ENCODE assay signal across 33 cellular contexts in the genomic region with DNA sequence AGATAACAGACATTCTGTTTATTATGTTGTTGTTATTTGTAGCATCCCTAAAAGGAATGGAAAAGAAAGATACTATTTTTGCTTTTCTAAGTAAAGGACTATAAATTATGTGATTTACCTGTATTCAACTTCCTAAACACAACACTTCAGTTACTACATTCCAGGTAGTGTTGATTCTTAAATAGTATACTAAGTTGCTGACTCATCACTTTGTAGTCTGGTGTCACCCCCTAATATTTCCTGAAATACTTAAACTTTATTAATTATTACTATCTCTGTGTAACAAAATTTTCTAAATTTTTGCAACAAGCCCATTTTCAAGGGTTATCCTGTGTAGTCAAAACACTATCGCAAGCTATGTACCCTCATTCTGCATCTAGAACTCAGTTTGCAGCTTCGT. TPM values are rescaled to one million over a fixed set of nuclear protein-coding genes. Genes with fewer than 3 reads are reported as not detected.
"Had no signal": no experiment of that assay in that cellular context is flagged by ENCODE, and none has a peak within 500 bp of the region (broad histone marks: within the 10 kb centered on the region; RNA-seq: fewer than 3 reads in every experiment).

No MANE protein-coding gene starts in this region.

- H3K27ac ChIP-seq: neural progenitor cell, ovary, parathyroid adenoma, psoas muscle, skin epidermis, spleen, suprapubic skin, testis, transverse colon, upper lobe of right lung, uterus had no signal

- H3K36me3 ChIP-seq: neural progenitor cell, ovary, spleen, suprapubic skin, tibial artery, transverse colon, upper lobe of right lung, uterus had no signal

- H3K9ac ChIP-seq: neural progenitor cell, parathyroid adenoma had no signal

- H3K27me3 ChIP-seq: neural progenitor cell, ovary, spleen, suprapubic skin, testis, tibial artery, transverse colon, upper lobe of right lung, uterus had no signal

- ATAC-seq: natural killer cell; psoas muscle; right cardiac atrium; sciatic nerve; stimulated activated memory B cell treated with anti-CD40 and anti-IgM and Interleukin-4, amounts not matched to agents 10 μg/mL and 1 μg/mL and 100 μg/mL, for 72 hours; stimulated activated naive CD8-positive, alpha-beta T cell treated with anti-CD3 and anti-CD28 coated beads, Interleukin-15, amount 100 ng/mL, for 72 hours; stimulated activated naive CD8-positive, alpha-beta T cell treated with anti-CD3 and anti-CD28 coated beads, Interleukin-15, Interleukin-2, amounts not matched to agents 100 U/mL and 50 U/mL, for 24 hours; upper lobe of right lung had no signal

- H3K79me2 ChIP-seq: parathyroid adenoma had no signal

- H3K4me1 ChIP-seq: neural progenitor cell, parathyroid adenoma, psoas muscle, testis, uterus had no signal

- H3K4me3 ChIP-seq: neural progenitor cell, ovary, psoas muscle, skin epidermis, smooth muscle cell, spleen, suprapubic skin, testis, tibial artery, transverse colon, upper lobe of right lung, uterus had no signal

- H3K4me2 ChIP-seq: neural progenitor cell, smooth muscle cell had no signal

- H3K9me3 ChIP-seq: ovary, psoas muscle, spleen, suprapubic skin, testis, tibial artery, transverse colon, upper lobe of right lung, uterus had no signal

- DNase-seq: natural killer cell; occipital lobe; ovary; posterior cingulate gyrus; psoas muscle; right cardiac atrium; spleen; stimulated activated CD4-positive, alpha-beta T cell treated with anti-CD3 and anti-CD28 coated beads, Interleukin-12 subunit alpha, Interleukin-12 subunit beta, amount 100 ng/mL, for 4 hours; stimulated activated CD4-positive, alpha-beta T cell treated with anti-CD3 and anti-CD28 coated beads, Interleukin-1b, Interleukin-23, amount 100 ng/mL, for 48 hours; stimulated activated CD4-positive, alpha-beta T cell treated with anti-CD3 and anti-CD28 coated beads, Interleukin-4, amount 100 ng/mL, for 1 hour; stimulated activated CD4-positive, alpha-beta T cell treated with anti-CD3 and anti-CD28 coated beads, Interleukin-4, amount 100 ng/mL, for 4 hours; stimulated activated CD8-positive, alpha-beta memory T cell treated with anti-CD3 and anti-CD28 coated beads, Interleukin-4, amount 100 ng/mL, for 48 hours; stimulated activated naive CD4-positive, alpha-beta T cell; stimulated activated naive CD8-positive, alpha-beta T cell treated with anti-CD3 and anti-CD28 coated beads, Interleukin-15, amount 100 ng/mL, for 72 hours; stimulated activated naive CD8-positive, alpha-beta T cell treated with anti-CD3 and anti-CD28 coated beads, Interleukin-15, Interleukin-2, amounts not matched to agents 100 U/mL and 50 U/mL, for 24 hours; substantia nigra; testis; tibial artery; transverse colon; upper lobe of right lung; uterus had no signal

- H2AFZ ChIP-seq: neural progenitor cell, parathyroid adenoma had no signal

RNA-seq across cellular contexts. Expression of a gene that starts 51.3 kb away (rescaled TPM):
- total RNA-seq: occipital lobe, osteoblast, ovary, progenitor cell of endocrine pancreas, psoas muscle, renal cortical epithelial cell, right cardiac atrium, sciatic nerve, smooth muscle cell, spleen, suprapubic skin, transverse colon, upper lobe of right lung, urinary bladder had no signal
- polyA plus RNA-seq: neural cell, ovary, psoas muscle, right cardiac atrium, smooth muscle cell, spleen, urinary bladder had no signal
